ENCODE assay signal across 18 cellular contexts in genomic region chr4:52173470-52174055, GRCh38.
A peak's percentile ranks its signal among the peaks of the same experiment; 100 is the strongest.
DNase-seq lines count a peak whose midpoint lies in the region; ATAC-seq and TF ChIP-seq lines count a peak whose summit lies in the region.
"Had no signal": no experiment of that assay in that cellular context is flagged by ENCODE, and none has a peak within 500 bp of the region (broad histone marks: within the 10 kb centered on the region; RNA-seq: fewer than 3 reads in every experiment).

No MANE protein-coding gene starts in this region.

- H3K27ac ChIP-seq in left lung, result no peak overlapping the region
- no peak overlapping the region for H3K27ac ChIP-seq in testis
- no peak overlapping the region for H3K27ac ChIP-seq in Karpas-422 (ENCODE audit: low read length)
- H3K27ac ChIP-seq: HL-60 had no signal

- H3K4me2 ChIP-seq in Karpas-422 (ENCODE audit: low read depth, low read length, poor library complexity, severe bottlenecking), result no peak overlapping the region

- no peak for TF ChIP-seq CTCF in HFF-Myc (IDR thresholded peaks at IDR 0.05; ENCODE audit: low read depth, low read length, missing control alignments)
- no peak for TF ChIP-seq CTCF in left lung (IDR thresholded peaks at IDR 0.05)
- no peak for TF ChIP-seq CTCF in testis (IDR thresholded peaks at IDR 0.05)
- TF ChIP-seq CTCF in BE2C (IDR thresholded peaks at IDR 0.05; ENCODE audit: low read depth, low read length), result no peak

- H2AFZ ChIP-seq in Karpas-422 (ENCODE audit: low read length), result no peak overlapping the region

- TF ChIP-seq POLR2A in testis (IDR thresholded peaks at IDR 0.05), result no peak

- H4K20me1 ChIP-seq in Karpas-422 (ENCODE audit: insufficient read depth, low read depth, low read length), result no peaks in the 10 kb centered on the region

- H3K4me3 ChIP-seq in HFF-Myc (replicated peaks; ENCODE audit: low read depth, low read length) (no peak overlapping the region), left lung (no peak overlapping the region), testis (no peak overlapping the region), Karpas-422 (ENCODE audit: low read length) (no peak overlapping the region), BE2C (ENCODE audit: low read depth, low read length) (no peak overlapping the region)

- intact Hi-C loops in left lung (cut with DNase I) (no loop called here), testis (cut with DNase I; ENCODE audit: low total_unique reads) (no loop called here)

- no peak overlapping the region for H3K9ac ChIP-seq in Karpas-422 (ENCODE audit: low read length)

- H3K9me3 ChIP-seq in left lung (no peaks in the 10 kb centered on the region), testis (no peaks in the 10 kb centered on the region), Karpas-422 (ENCODE audit: low read length) (no peaks in the 10 kb centered on the region), BE2C (no peaks in the 10 kb centered on the region)

- peak; percentile 62 for ATAC-seq in left lung
- no peak for ATAC-seq in GM18858 (IDR thresholded peaks at IDR 0.05; ENCODE audit: unreplicated experiment)
- ATAC-seq: CD8-positive, alpha-beta T cell; HCT116; stimulated activated naive B cell treated with anti-CD40 and anti-IgM and Interleukin-4, amounts not matched to agents 10 μg/mL and 1 μg/mL and 100 μg/mL, for 72 hours had no signal

- H3K4me1 ChIP-seq in left lung, result no peaks in the 10 kb centered on the region
- no peaks in the 10 kb centered on the region for H3K4me1 ChIP-seq in testis
- peaks cover 11% of the 10 kb centered on the region for H3K4me1 ChIP-seq in Karpas-422 (ENCODE audit: low read length)
- no peaks in the 10 kb centered on the region for H3K4me1 ChIP-seq in BE2C

- no peaks in the 10 kb centered on the region for H3K27me3 ChIP-seq in left lung
- H3K27me3 ChIP-seq in testis, result no peaks in the 10 kb centered on the region
- H3K27me3 ChIP-seq in Karpas-422 (ENCODE audit: low read length), result no peaks in the 10 kb centered on the region
- H3K27me3 ChIP-seq in BE2C, result no peaks in the 10 kb centered on the region

- H3K79me2 ChIP-seq in Karpas-422 (ENCODE audit: low read length), result no peaks in the 10 kb centered on the region

- 60 to 74% methylated on average over 2 of the region's 2 CpGs for WGBS in testis, 2 donors

- H3K36me3 ChIP-seq in left lung (no peaks in the 10 kb centered on the region), testis (ENCODE audit: low read depth, missing control alignments) (no peaks in the 10 kb centered on the region), Karpas-422 (ENCODE audit: insufficient read depth, low read length) (no peaks in the 10 kb centered on the region), BE2C (no peaks in the 10 kb centered on the region)

- H3K9me2 ChIP-seq in Karpas-422 (replicated peaks; ENCODE audit: insufficient read depth, low read length), result no peaks in the 10 kb centered on the region

- peak; percentile 62 for DNase-seq in HFF-Myc (ENCODE audit: extremely low read depth, low read depth)
- DNase-seq in dermis microvascular lymphatic vessel endothelial cell (ENCODE audit: low read depth in 2 of 2), result peak; percentile 59 to 66
- DNase-seq in left lung, result peak in 1 of 2 donors; percentile 39
- peak; percentile 56 for DNase-seq in testis
- DNase-seq in Karpas-422, result no peak
- DNase-seq in mesenteric fat pad (ENCODE audit: low spot score), result no peak
- no peak for DNase-seq in BE2C
- DNase-seq: activated CD4-positive, alpha-beta T cell treated with anti-CD3 and anti-CD28 coated beads for 4 hours; activated naive CD8-positive, alpha-beta T cell treated with anti-CD3 and anti-CD28 coated beads, Interleukin-2, amount 10 ng/mL, durations not matched to agents 7 days and 5 days; activated T-cell treated with anti-CD3 and anti-CD28 coated beads, Interleukin-2, amount 50 U/mL, for 24 hours; CD8-positive, alpha-beta T cell; erythroblast; NCI-H1930; NCI-H774; stimulated activated naive B cell treated with anti-CD40 and anti-IgM and Interleukin-4, amounts not matched to agents 10 μg/mL and 1 μg/mL and 100 μg/mL, for 72 hours had no signal

Comparison
In these comparisons a context has a peak if more than half of its experiments do, and no peak if none do; other contexts are left out.
1. DNase-seq: peak in HFF-Myc (single experiment), dermis microvascular lymphatic vessel endothelial cell (2 of 2) and testis (single experiment); none in Karpas-422 (single experiment), mesenteric fat pad (single experiment) and BE2C (single experiment).